ENCODE assay signal across 1 cellular context in the genomic region with DNA sequence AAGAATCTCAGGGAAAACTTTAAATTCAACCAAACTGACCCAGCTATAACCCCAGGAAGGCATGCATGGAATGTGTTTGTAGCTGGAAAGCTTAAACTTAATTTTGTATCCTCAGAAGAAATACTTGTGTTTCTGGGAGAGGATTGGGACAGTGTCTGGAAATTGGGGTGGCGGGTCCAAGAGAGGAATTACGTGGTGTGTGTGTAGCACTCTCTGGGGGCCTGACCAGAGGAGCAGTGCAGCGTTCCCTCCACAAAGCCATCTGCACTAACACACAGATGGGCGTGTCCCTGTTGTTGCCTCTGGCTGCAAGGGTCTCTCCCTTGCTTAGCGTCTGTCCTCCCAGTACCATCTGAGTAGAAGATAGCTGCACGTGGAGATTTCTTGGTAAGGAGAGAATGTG.
TF ChIP-seq lines count a peak whose summit lies in the region.

No MANE protein-coding gene starts in this region.

TF ChIP-seq in A549, 52 proteins besides CTCF, POLR2A, EP300 and RAD21 (continued from another document):
- TF ChIP-seq EHF (CRISPR knock-in tag; IDR thresholded peaks at IDR 0.05): no peak
- TF ChIP-seq E2F6 (IDR thresholded peaks at IDR 0.05; ENCODE audit: borderline replicate concordance, low read depth): no peak
- no peak for TF ChIP-seq HDAC2 (IDR thresholded peaks at IDR 0.05)
- TF ChIP-seq PHF8 (IDR thresholded peaks at IDR 0.05; ENCODE audit: borderline replicate concordance, low read depth): no peak
- no peak for TF ChIP-seq ZC3H11A (IDR thresholded peaks at IDR 0.05)
- TF ChIP-seq KDM5A (IDR thresholded peaks at IDR 0.05): no peak
- no peak for TF ChIP-seq ZNF302 (CRISPR knock-in tag; IDR thresholded peaks at IDR 0.05)
